Comparison of ENCODE assay signal across 18 cellular contexts in the genomic region with DNA sequence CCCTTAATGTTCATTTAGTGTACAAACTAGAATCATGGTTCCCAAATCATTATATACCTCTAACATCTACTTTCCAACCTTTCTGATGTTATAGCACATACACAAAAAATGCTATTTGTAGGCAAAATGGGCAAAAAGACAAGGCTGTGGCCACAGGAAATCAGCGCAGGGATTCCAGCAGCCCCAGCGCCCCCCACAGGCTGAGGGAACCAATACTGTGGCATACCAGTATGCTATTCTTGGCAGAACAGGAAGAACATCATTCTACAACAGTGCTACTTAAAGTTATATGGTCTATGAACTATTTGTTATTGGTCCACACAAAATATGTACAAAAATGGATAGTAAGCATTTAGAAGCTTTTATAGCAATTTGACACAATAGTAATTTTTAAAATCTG. TPM values are rescaled to one million over a fixed set of nuclear protein-coding genes. Genes with fewer than 3 reads are reported as not detected.
DNase-seq lines count a peak whose midpoint lies in the region; ATAC-seq, FAIRE-seq and TF ChIP-seq lines count a peak whose summit lies in the region.
"Had no signal": no experiment of that assay in that cellular context is flagged by ENCODE, and none has a peak within 500 bp of the region (broad histone marks: within the 10 kb centered on the region; RNA-seq: fewer than 3 reads in every experiment).

No MANE protein-coding gene starts in this region.

- POLR2A ChIA-PET in H1 (lab: Charles Lee; ENCODE audit: partially characterized antibody), result interaction anchor here (1.7 kb wide), 1 partner anchor 35 kb away, joined by 3 read pairs; no protein-coding TSS in a partner anchor

- H4K8ac ChIP-seq in H1 (ENCODE audit: extremely low read depth, insufficient read depth, low read length), result no peak overlapping the region

- H2BK15ac ChIP-seq in H1 (ENCODE audit: low read length), result no peak overlapping the region

- no peaks in the 10 kb centered on the region for H3K4me1 ChIP-seq in H1 (replicated peaks in 1 of 4; ENCODE audit: control insufficient read depth in 3 of 4, insufficient read depth in 4 of 4, low read length in 3 of 4)
- H3K4me1 ChIP-seq: ascending aorta, transverse colon had no signal

- no peak overlapping the region for H2BK12ac ChIP-seq in H1 (ENCODE audit: low read depth, low read length)

- peak; percentile 11; the same call in 1 of the 2 replicates for TF ChIP-seq CTCF in C4-2B (conservative IDR thresholded peaks at IDR 0.05)
- peak; percentile 6 for TF ChIP-seq CTCF in GM12865 (IDR thresholded peaks at IDR 0.05; ENCODE audit: insufficient read depth, low read depth, low read length, missing control alignments)
- peak; percentile 36 to 50 (median 39); a peak in 3 of 4 replicates for TF ChIP-seq CTCF in H1 (IDR thresholded peaks at IDR 0.05; ENCODE audit: control extremely low read depth in 1 of 3, insufficient read depth in 1 of 3, low read depth in 1 of 3, low read length in 3 of 3)
- no peak for TF ChIP-seq CTCF in GM20000 (IDR thresholded peaks at IDR 0.05; ENCODE audit: extremely low read depth, missing control alignments)

- H3K79me2 ChIP-seq in H1 (ENCODE audit: control insufficient read depth in 1 of 2, insufficient read depth in 2 of 2, low read length in 2 of 2), result no peaks in the 10 kb centered on the region

- TF ChIP-seq RAD21 in H1 (IDR thresholded peaks at IDR 0.05 in 1 of 2, conservative IDR thresholded peaks at IDR 0.05 in 1 of 2; ENCODE audit: low read depth in 2 of 2, low read length in 2 of 2), result peak; percentile 18 to 34; a peak in 2 of 4 replicates

- no peak overlapping the region for H2BK20ac ChIP-seq in H1 (ENCODE audit: low read length)

- no peak overlapping the region for H3K27ac ChIP-seq in C4-2B
- H3K27ac ChIP-seq in H1 (ENCODE audit: low read depth, low read length), result no peak overlapping the region
- H3K27ac ChIP-seq: ascending aorta, RWPE1, transverse colon had no signal

- H2BK120ac ChIP-seq in H1 (replicated peaks; ENCODE audit: low read depth, low read length), result no peak overlapping the region

- no peak overlapping the region for H3K4ac ChIP-seq in H1 (replicated peaks; ENCODE audit: insufficient read length, low read depth, low read length)

- DNase-seq in GM12865 (ENCODE audit: low read depth) (no peak), OCI-M1 (lab: John Stamatoyannopoulos, UW) (peak; percentile 2), H1 (ENCODE audit: low read depth in 1 of 2, low spot score in 2 of 2) (no peak), GM20000 (ENCODE audit: low spot score) (no peak)
- DNase-seq: activated CD4-positive, alpha-beta T cell treated with anti-CD3 and anti-CD28 coated beads for 1 hour; dermis blood vessel endothelial cell; mammary epithelial cell; natural killer cell; NCI-H146; transverse colon had no signal

- ATAC-seq in GM19397 (IDR thresholded peaks at IDR 0.05; ENCODE audit: unreplicated experiment), result no peak
- no peak for ATAC-seq in GM19351 (IDR thresholded peaks at IDR 0.05; ENCODE audit: unreplicated experiment)
- no peak for ATAC-seq in HG03196 (IDR thresholded peaks at IDR 0.05; ENCODE audit: unreplicated experiment)
- ATAC-seq: activated T-cell treated with anti-CD3 and anti-CD28 coated beads, Interleukin-2, amount 50 U/mL, for 72 hours; natural killer cell had no signal

- H2AK5ac ChIP-seq in H1 (ENCODE audit: low read depth, low read length), result no peak overlapping the region

- H3K9ac ChIP-seq in H1 (replicated peaks in 1 of 4; ENCODE audit: extremely low read depth in 1 of 4, low read depth in 3 of 4, low read length in 3 of 4), result no peak overlapping the region

- H3K14ac ChIP-seq in H1 (ENCODE audit: insufficient read length), result no peak overlapping the region

- H3K23me2 ChIP-seq in H1 (ENCODE audit: low read depth, low read length), result no peaks in the 10 kb centered on the region

- no peak overlapping the region for H3K56ac ChIP-seq in H1 (replicated peaks; ENCODE audit: insufficient read length, low read depth, low read length)

- H4K20me1 ChIP-seq in H1 (replicated peaks in 1 of 2; ENCODE audit: control insufficient read depth in 1 of 2, insufficient read depth in 2 of 2, low read length in 2 of 2), result no peaks in the 10 kb centered on the region

- no peak overlapping the region for H2BK5ac ChIP-seq in H1 (ENCODE audit: low read depth, low read length)

- H4K5ac ChIP-seq in H1 (ENCODE audit: insufficient read length, low read depth, low read length), result no peak overlapping the region

- H2AFZ ChIP-seq in H1 (ENCODE audit: low read length), result no peak overlapping the region

- H3K27me3 ChIP-seq in H1 (replicated peaks in 1 of 4; ENCODE audit: control insufficient read depth in 3 of 4, extremely low read depth in 1 of 4, insufficient read depth in 3 of 4, low read length in 3 of 4), result no peaks in the 10 kb centered on the region
- H3K27me3 ChIP-seq: ascending aorta, transverse colon had no signal

- H3K4me3 ChIP-seq in GM12865 (ENCODE audit: low read depth, low read length) (no peak overlapping the region), H1 (ENCODE audit: extremely low read depth in 1 of 4, insufficient read depth in 2 of 4, low read depth in 3 of 4, low read length in 4 of 4) (no peak overlapping the region)
- H3K4me3 ChIP-seq: ascending aorta, transverse colon had no signal

- no peaks in the 10 kb centered on the region for H3K9me3 ChIP-seq in H1 (ENCODE audit: insufficient read depth in 2 of 2, low read depth in 1 of 2, low read length in 1 of 2)
- H3K9me3 ChIP-seq: ascending aorta, transverse colon had no signal

- H3K18ac ChIP-seq in H1 (ENCODE audit: extremely low read depth, low read length), result no peak overlapping the region

- no peak for TF ChIP-seq EP300 in H1 (IDR thresholded peaks at IDR 0.05; ENCODE audit: borderline replicate concordance in 1 of 2, low read depth in 2 of 2, low read length in 2 of 2)

- CTCF ChIA-PET in H1 (lab: Charles Lee; ENCODE audit: partially characterized antibody), result interaction anchor here (0.6 to 2.0 kb wide), 4 partner anchors 50 to 190 kb away, joined by 3 to 6 read pairs (median 3); no protein-coding TSS in a partner anchor

- no peak overlapping the region for H3K23ac ChIP-seq in H1 (ENCODE audit: insufficient read length)

- TF ChIP-seq POLR2A in H1 (IDR thresholded peaks at IDR 0.05; ENCODE audit: control extremely low read depth in 1 of 2, low read depth in 2 of 2, low read length in 2 of 2), result no peak

- FAIRE-seq in H1 (lab: Jason Lieb, UNC), result no peak
- FAIRE-seq: GM19239 had no signal

- H3K36me3 ChIP-seq in H1 (ENCODE audit: control insufficient read depth in 2 of 4, insufficient read depth in 4 of 4, low read length in 3 of 4), result no peaks in the 10 kb centered on the region; a peak in 1 of 8 replicates
- H3K36me3 ChIP-seq: transverse colon had no signal

- WGBS in H1 (ENCODE audit: extremely low coverage in 1 of 2, insufficient coverage in 1 of 2, insufficient read length in 1 of 2, insufficient replicate concordance in 2 of 2, low coverage in 1 of 2, low lambda C conversion rate in 2 of 2, missing lambda C conversion rate in 1 of 2), 2 experiments, result 38% methylated on average over 2 of the region's 2 CpGs; no CpG with 5 or more reads in 1 of the 2 experiments

- no peak overlapping the region for H3K4me2 ChIP-seq in H1 (ENCODE audit: insufficient read depth in 1 of 2, low read depth in 2 of 2, low read length in 2 of 2)

- no peak overlapping the region for H4K91ac ChIP-seq in H1 (replicated peaks; ENCODE audit: insufficient read length, low read length)

- H3K79me1 ChIP-seq in H1 (ENCODE audit: low read depth, low read length), result no peaks in the 10 kb centered on the region

TF ChIP-seq in H1, 55 proteins besides CTCF, POLR2A, EP300 and RAD21:
- TF ChIP-seq TEAD4 (IDR thresholded peaks at IDR 0.05; ENCODE audit: low read depth, low read length) (peak; percentile 25; the same call in 1 of the 2 replicates), CHD1 (IDR thresholded peaks at IDR 0.05; ENCODE audit: low read depth, low read length) (no peak)

RNA-seq across cellular contexts. Expression of a gene that starts 25.3 kb away (rescaled TPM):
- 26.0 and 29.7 TPM in 2 replicates for total RNA-seq in H1 (2021; fragmentation: NEBNext Ultra II Directional; extraction: Animal tissue kit (Norgen Biotek cat#: 25700))
- 9.2 and 9.9 TPM in 2 replicates for polyA plus RNA-seq in H1 (2011; rRNA removed)
- 18.6 TPM for polyA plus RNA-seq in H1 (2011; cell fraction: cytosol; rRNA removed)
- polyA plus RNA-seq in H1 (2011; cell fraction: nucleus; rRNA removed), result 14.1 TPM
- polyA plus RNA-seq in H1 (2012, experiment 1 of 2), result 26.8 to 33.4 TPM (median 29.8 TPM) in 4 replicates
- 19.5 TPM for polyA plus RNA-seq in H1 (2012, experiment 2 of 2)
- polyA plus RNA-seq in H1 (2013, experiment 1 of 2), result 17.5 TPM
- 19.0 TPM for polyA plus RNA-seq in H1 (2013, experiment 2 of 2)
- 21.2 and 27.9 TPM in 2 replicates for polyA minus RNA-seq in H1 (2011; rRNA and poly(A)+ RNA removed)
- polyA minus RNA-seq in H1 (2011; cell fraction: cytosol; rRNA and poly(A)+ RNA removed), result 16.2 TPM
- polyA minus RNA-seq in H1 (2011; cell fraction: nucleus; rRNA and poly(A)+ RNA removed), result 13.7 TPM

RNA-seq across cellular contexts. Expression of a gene that starts 34.5 kb away (rescaled TPM):
- 43.8 and 43.9 TPM in 2 replicates for total RNA-seq in H1 (2021; fragmentation: NEBNext Ultra II Directional; extraction: Animal tissue kit (Norgen Biotek cat#: 25700))
- polyA plus RNA-seq in H1 (2011; rRNA removed), result 22.4 and 24.8 TPM in 2 replicates
- 26.5 TPM for polyA plus RNA-seq in H1 (2011; cell fraction: cytosol; rRNA removed)
- 18.2 TPM for polyA plus RNA-seq in H1 (2011; cell fraction: nucleus; rRNA removed)
- 31.9 to 43.2 TPM (median 36.7 TPM) in 4 replicates for polyA plus RNA-seq in H1 (2012, experiment 1 of 2)
- polyA plus RNA-seq in H1 (2012, experiment 2 of 2), result 29.8 TPM
- 48.1 TPM for polyA plus RNA-seq in H1 (2013, experiment 1 of 2)
- 43.0 TPM for polyA plus RNA-seq in H1 (2013, experiment 2 of 2)
- 13.6 and 19.6 TPM in 2 replicates for polyA minus RNA-seq in H1 (2011; rRNA and poly(A)+ RNA removed)
- polyA minus RNA-seq in H1 (2011; cell fraction: cytosol; rRNA and poly(A)+ RNA removed), result 34.5 TPM
- 17.6 TPM for polyA minus RNA-seq in H1 (2011; cell fraction: nucleus; rRNA and poly(A)+ RNA removed)
